Comparison of ENCODE assay signal across 8 cellular contexts in the genomic region with DNA sequence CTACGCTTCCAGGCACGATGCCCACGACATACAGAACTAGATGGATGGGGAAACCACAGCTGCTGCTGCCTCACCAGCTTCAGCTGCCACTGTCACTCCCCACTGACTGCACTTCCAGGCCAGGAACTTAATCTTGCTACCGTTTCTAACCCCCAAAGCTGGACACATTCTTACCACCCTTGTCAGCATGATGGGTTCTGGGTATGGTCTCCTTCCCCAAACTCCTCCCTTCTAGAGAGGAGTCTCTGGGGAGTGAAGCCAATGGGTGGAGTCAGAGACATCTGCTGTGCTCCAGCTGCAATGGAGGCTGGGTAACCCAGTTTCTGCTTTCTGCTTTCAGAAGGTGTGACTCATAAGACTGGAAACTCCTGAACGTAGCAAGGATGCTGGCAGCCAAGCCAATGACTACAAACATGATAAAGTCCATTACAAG.
A peak's percentile ranks its signal among the peaks of the same experiment; 100 is the strongest.
DNase-seq lines count a peak whose midpoint lies in the region; ATAC-seq and TF ChIP-seq lines count a peak whose summit lies in the region.

No MANE protein-coding gene starts in this region.

- DNase-seq in AG09309 (ENCODE audit: low read depth), result peak; percentile 62
- peak; percentile 90 for DNase-seq in RPMI7951 (ENCODE audit: low read depth)
- peak; percentile 77 to 89 for DNase-seq in foreskin fibroblast
- peak; percentile 42 for DNase-seq in stimulated activated CD8-positive, alpha-beta memory T cell treated with anti-CD3 and anti-CD28 coated beads, Interleukin-4, amount 100 ng/mL, for 48 hours
- no peak for DNase-seq in hippocampal formation (lab: John Stamatoyannopoulos, UW)
- DNase-seq in ureter (ENCODE audit: low spot score), result no peak

- TF ChIP-seq CTCF in AG09309 (IDR thresholded peaks at IDR 0.05; ENCODE audit: control insufficient read depth, insufficient read depth, low read depth, low read length, missing control alignments) (no peak), foreskin fibroblast (IDR thresholded peaks at IDR 0.05; ENCODE audit: low read depth, low read length) (no peak)

- ATAC-seq in GM18858 (IDR thresholded peaks at IDR 0.05; ENCODE audit: unreplicated experiment) (peak; percentile 80), HG03039 (IDR thresholded peaks at IDR 0.05; ENCODE audit: unreplicated experiment) (peak; percentile 69)

- H3K4me3 ChIP-seq in AG09309 (ENCODE audit: control insufficient read depth, low read depth, low read length) (no peak overlapping the region), foreskin fibroblast (ENCODE audit: low read depth in 1 of 2, low read length in 2 of 2) (no peak overlapping the region)

Comparison
In these comparisons a context has a peak if more than half of its experiments do, and no peak if none do; other contexts are left out.
1. DNase-seq: peak in AG09309 (single experiment), RPMI7951 (single experiment), foreskin fibroblast (2 of 2) and stimulated activated CD8-positive, alpha-beta memory T cell treated with anti-CD3 and anti-CD28 coated beads, Interleukin-4, amount 100 ng/mL, for 48 hours (single experiment); none in hippocampal formation (0 of 2) and ureter (single experiment).